Comparison of ENCODE assay signal across 10 cellular contexts in the genomic region with DNA sequence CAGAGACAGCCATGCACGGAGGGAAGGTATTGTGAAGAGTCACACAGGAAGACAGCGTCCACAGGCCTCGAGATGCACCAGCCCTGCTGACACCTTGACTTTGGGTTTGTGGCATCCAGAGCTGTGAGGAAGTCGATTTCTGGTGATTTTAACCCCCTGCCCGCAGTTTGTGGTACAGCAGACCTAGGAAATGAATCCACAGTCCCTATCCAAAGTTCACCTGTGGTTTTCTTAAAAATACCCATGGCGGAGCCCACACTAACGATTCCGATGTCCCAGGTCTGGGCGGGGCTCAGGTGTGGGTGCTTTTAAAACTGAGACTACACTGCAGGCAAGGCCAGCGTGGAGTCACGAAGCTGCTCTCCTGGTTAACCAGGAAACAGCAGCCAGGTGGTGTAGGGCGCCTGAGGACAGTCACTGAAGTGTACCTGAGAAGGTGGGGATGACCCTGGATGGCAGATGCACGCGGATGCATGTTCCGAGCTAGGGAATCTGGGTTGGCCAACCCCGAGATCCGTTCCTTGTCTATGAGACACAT. TPM values are rescaled to one million over a fixed set of nuclear protein-coding genes. Genes with fewer than 3 reads are reported as not detected.
DNase-seq lines count a peak whose midpoint lies in the region; ATAC-seq and TF ChIP-seq lines count a peak whose summit lies in the region.
"Had no signal": no experiment of that assay in that cellular context is flagged by ENCODE, and none has a peak within 500 bp of the region (broad histone marks: within the 10 kb centered on the region; RNA-seq: fewer than 3 reads in every experiment).

No MANE protein-coding gene starts in this region.

- no peak overlapping the region for H3K27ac ChIP-seq in mammary epithelial cell (ENCODE audit: insufficient read depth, low read depth, low read length)
- H3K27ac ChIP-seq in effector memory CD4-positive, alpha-beta T cell (ENCODE audit: insufficient read depth, low read length, poor library complexity, severe bottlenecking): peak overlapping the region; percentile 50
- peak overlapping the region; percentile 82 for H3K27ac ChIP-seq in thymus (ENCODE audit: low read depth)
- H3K27ac ChIP-seq: thyroid gland had no signal

- H3K4me2 ChIP-seq in mammary epithelial cell (ENCODE audit: insufficient read depth, low read depth, low read length): no peak overlapping the region

- H3K9me3 ChIP-seq in mammary epithelial cell (replicated peaks; ENCODE audit: insufficient read depth, low read length) (no peaks in the 10 kb centered on the region), thymus (ENCODE audit: control insufficient read depth) (no peaks in the 10 kb centered on the region)
- no peaks in the 10 kb centered on the region for H3K9me3 ChIP-seq in effector memory CD4-positive, alpha-beta T cell (ENCODE audit: control insufficient read depth, low read length)
- H3K9me3 ChIP-seq: thyroid gland had no signal

- DNase-seq in T47D (ENCODE audit: low read depth in 1 of 2, low spot score in 1 of 2): peak; percentile 76 to 87
- DNase-seq in mammary epithelial cell: no peak
- DNase-seq in activated CD4-positive, alpha-beta T cell treated with anti-CD3 and anti-CD28 coated beads, Interleukin-2, amount 50 U/mL, for 48 hours: peak; percentile 43 to 53
- DNase-seq in effector memory CD4-positive, alpha-beta T cell: peak; percentile 44 to 64 (median 56)
- no peak for DNase-seq in cerebellar cortex (ENCODE audit: low spot score)
- DNase-seq in SHP77 (lab: John Stamatoyannopoulos, UW): no peak
- no peak for DNase-seq in left lobe of liver (ENCODE audit: low spot score)
- DNase-seq: NCI-H82, thyroid gland had no signal

- CTCF ChIA-PET in mammary epithelial cell (lab: Charles Lee; ENCODE audit: low non-redundant PET): no interaction called here

- no peak overlapping the region for H3K9ac ChIP-seq in mammary epithelial cell (ENCODE audit: insufficient read depth, low read length)

- over 99% methylated on average over 16 of the region's 17 CpGs for WGBS in mammary epithelial cell (ENCODE audit: low coverage, missing lambda C conversion rate)
- WGBS in thymus: 47% methylated on average over 17 of the region's 17 CpGs

- dilution Hi-C loops in mammary epithelial cell (cut with HindIII; ENCODE audit: low sequenced_read_pairs): no loop called here

- in situ Hi-C loops in T47D (cut with HindIII; ENCODE audit: low pct_unique_long_range_greater_than_20kb, low sequenced_read_pairs) (no loop called here), mammary epithelial cell (cut with MboI; ENCODE audit: low sequenced_read_pairs in 2 of 2) (loop anchor here (10.0 to 25.0 kb wide), 4 partner anchors 193 to 468 kb away; no protein-coding TSS in a partner anchor)

- H3K36me3 ChIP-seq in mammary epithelial cell (ENCODE audit: insufficient read depth, low read length): no peaks in the 10 kb centered on the region
- no peaks in the 10 kb centered on the region for H3K36me3 ChIP-seq in effector memory CD4-positive, alpha-beta T cell (ENCODE audit: control insufficient read depth, insufficient read depth, low read length)
- no peaks in the 10 kb centered on the region for H3K36me3 ChIP-seq in thymus (ENCODE audit: control insufficient read depth, insufficient read depth)
- H3K36me3 ChIP-seq: thyroid gland had no signal

- no peaks in the 10 kb centered on the region for H3K27me3 ChIP-seq in mammary epithelial cell (ENCODE audit: insufficient read depth, low read length)
- no peaks in the 10 kb centered on the region for H3K27me3 ChIP-seq in effector memory CD4-positive, alpha-beta T cell (replicated peaks; ENCODE audit: control insufficient read depth, insufficient read depth, low read length, poor library complexity, severe bottlenecking)
- no peaks in the 10 kb centered on the region for H3K27me3 ChIP-seq in thymus (ENCODE audit: control insufficient read depth, insufficient read depth)
- H3K27me3 ChIP-seq: thyroid gland had no signal

- intact Hi-C loops in mammary epithelial cell (cut with micrococcal nuclease): no loop called here

- H2AFZ ChIP-seq in mammary epithelial cell (ENCODE audit: low read depth, low read length): no peak overlapping the region

- H3K79me2 ChIP-seq in mammary epithelial cell (ENCODE audit: insufficient read depth, low read length): no peaks in the 10 kb centered on the region

- no TSS peak for BruUV-seq in mammary epithelial cell (replicated peaks; lab: Mats Ljungman, UMichigan)

- TF ChIP-seq CTCF in mammary epithelial cell (conservative IDR thresholded peaks at IDR 0.05 in 1 of 2, IDR thresholded peaks at IDR 0.05 in 1 of 2; ENCODE audit: extremely low read depth in 1 of 2, insufficient read depth in 1 of 2, low read depth in 1 of 2, low read length in 2 of 2): no peak

- H3K4me3 ChIP-seq in mammary epithelial cell (replicated peaks in 1 of 3; ENCODE audit: insufficient read depth in 1 of 3, low read depth in 2 of 3, low read length in 3 of 3) (no peak overlapping the region), thymus (ENCODE audit: low read length) (no peak overlapping the region)
- no peak overlapping the region for H3K4me3 ChIP-seq in effector memory CD4-positive, alpha-beta T cell (ENCODE audit: insufficient read depth, low read depth, low read length, poor library complexity, severe bottlenecking)
- H3K4me3 ChIP-seq: thyroid gland had no signal

- H4K20me1 ChIP-seq in mammary epithelial cell (ENCODE audit: insufficient read depth, low read length): no peaks in the 10 kb centered on the region

- H3K4me1 ChIP-seq in mammary epithelial cell (ENCODE audit: insufficient read depth, low read length) (peaks cover 19% of the 10 kb centered on the region), thymus (ENCODE audit: control insufficient read depth, insufficient read depth, low read length) (peaks cover 10% of the 10 kb centered on the region)
- H3K4me1 ChIP-seq in effector memory CD4-positive, alpha-beta T cell (ENCODE audit: control insufficient read depth, insufficient read depth, low read length, poor library complexity, severe bottlenecking): peaks cover 28% of the 10 kb centered on the region

- ATAC-seq in left lobe of liver: no peak

RNA-seq across cellular contexts. Expression of a gene that starts 14.4 kb away (rescaled TPM):
- total RNA-seq in mammary epithelial cell (100 to 1,000 TPM in 1 of 2 donors, 10 to 100 TPM in 1; 73.5 to 107 TPM), left lobe of liver (2.9 TPM)
- polyA plus RNA-seq in mammary epithelial cell (67.1 TPM), thymus (4.4 TPM)
- 84.8 TPM for polyA minus RNA-seq in mammary epithelial cell

Comparison
In these comparisons a context has a peak if more than half of its experiments do, and no peak if none do; other contexts are left out.
1. DNase-seq: peak in T47D (2 of 2), activated CD4-positive, alpha-beta T cell treated with anti-CD3 and anti-CD28 coated beads, Interleukin-2, amount 50 U/mL, for 48 hours (2 of 2) and effector memory CD4-positive, alpha-beta T cell (3 of 3); none in mammary epithelial cell (single experiment), cerebellar cortex (single experiment), SHP77 (0 of 2) and left lobe of liver (single experiment).
2. RNA of a gene that starts 14.4 kb away (total RNA-seq): 73.5 to 107 TPM in mammary epithelial cell; 2.9 TPM in left lobe of liver (single experiment); every median in the first group is over 10 times any median in the second.